1 cellular context compared by ENCODE assay signal in the genomic region with DNA sequence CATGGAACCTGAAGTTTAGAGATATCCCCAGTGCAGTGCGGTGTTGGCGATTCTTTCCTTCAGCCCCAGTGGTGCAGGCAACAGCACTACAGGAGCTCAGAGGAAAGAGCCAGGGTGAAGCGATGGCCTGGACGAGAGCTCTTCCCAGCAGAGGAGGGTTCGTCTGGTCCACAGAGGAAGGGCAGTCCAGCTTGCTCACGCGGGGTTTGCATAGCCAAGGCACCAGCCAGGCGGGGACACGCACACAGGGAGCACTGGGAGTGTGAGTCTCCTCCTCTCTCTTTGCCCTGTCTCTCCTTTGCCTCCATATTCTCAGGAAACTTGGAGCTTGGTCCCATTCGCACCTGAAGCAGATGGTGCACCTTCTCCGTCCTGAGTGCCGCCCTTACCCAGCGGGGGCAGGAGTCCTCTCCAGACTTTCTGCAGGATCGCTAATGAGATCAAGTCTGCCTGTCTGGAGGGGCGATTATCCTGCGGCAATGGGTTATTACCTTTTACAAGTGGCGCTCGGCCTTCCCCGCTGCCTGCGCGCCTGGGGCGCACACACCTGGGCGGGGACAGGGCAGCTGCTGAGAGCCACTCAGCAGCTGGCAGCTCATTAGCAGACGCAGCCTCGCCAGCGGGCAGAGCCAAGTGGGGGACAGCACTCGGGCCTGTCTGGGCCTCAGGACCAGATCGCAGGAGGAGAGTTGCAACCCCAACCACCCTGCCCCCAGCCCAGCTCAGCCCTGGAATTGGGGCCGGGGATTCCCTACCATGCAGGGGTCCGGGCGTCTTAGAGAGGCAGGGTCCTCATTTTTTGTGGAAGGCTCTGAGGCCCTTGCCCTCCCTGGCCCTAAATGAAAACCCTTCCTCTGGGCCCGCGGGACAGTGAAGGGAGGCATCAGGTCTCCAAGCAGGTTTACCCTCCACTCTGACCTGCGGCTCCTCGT.
TF ChIP-seq lines count a peak whose summit lies in the region.

No MANE protein-coding gene starts in this region.

TF ChIP-seq in SK-N-SH, 30 proteins besides CTCF, POLR2A, EP300 and RAD21 (continued from another document):
- TF ChIP-seq, protein P1, sequence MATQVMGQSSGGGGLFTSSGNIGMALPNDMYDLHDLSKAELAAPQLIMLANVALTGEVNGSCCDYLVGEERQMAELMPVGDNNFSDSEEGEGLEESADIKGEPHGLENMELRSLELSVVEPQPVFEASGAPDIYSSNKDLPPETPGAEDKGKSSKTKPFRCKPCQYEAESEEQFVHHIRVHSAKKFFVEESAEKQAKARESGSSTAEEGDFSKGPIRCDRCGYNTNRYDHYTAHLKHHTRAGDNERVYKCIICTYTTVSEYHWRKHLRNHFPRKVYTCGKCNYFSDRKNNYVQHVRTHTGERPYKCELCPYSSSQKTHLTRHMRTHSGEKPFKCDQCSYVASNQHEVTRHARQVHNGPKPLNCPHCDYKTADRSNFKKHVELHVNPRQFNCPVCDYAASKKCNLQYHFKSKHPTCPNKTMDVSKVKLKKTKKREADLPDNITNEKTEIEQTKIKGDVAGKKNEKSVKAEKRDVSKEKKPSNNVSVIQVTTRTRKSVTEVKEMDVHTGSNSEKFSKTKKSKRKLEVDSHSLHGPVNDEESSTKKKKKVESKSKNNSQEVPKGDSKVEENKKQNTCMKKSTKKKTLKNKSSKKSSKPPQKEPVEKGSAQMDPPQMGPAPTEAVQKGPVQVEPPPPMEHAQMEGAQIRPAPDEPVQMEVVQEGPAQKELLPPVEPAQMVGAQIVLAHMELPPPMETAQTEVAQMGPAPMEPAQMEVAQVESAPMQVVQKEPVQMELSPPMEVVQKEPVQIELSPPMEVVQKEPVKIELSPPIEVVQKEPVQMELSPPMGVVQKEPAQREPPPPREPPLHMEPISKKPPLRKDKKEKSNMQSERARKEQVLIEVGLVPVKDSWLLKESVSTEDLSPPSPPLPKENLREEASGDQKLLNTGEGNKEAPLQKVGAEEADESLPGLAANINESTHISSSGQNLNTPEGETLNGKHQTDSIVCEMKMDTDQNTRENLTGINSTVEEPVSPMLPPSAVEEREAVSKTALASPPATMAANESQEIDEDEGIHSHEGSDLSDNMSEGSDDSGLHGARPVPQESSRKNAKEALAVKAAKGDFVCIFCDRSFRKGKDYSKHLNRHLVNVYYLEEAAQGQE (IDR thresholded peaks at IDR 0.05; ENCODE audit: low read depth, low read length): no peak
- TF ChIP-seq TCF12 (IDR thresholded peaks at IDR 0.05): no peak
- TF ChIP-seq, protein P2, sequence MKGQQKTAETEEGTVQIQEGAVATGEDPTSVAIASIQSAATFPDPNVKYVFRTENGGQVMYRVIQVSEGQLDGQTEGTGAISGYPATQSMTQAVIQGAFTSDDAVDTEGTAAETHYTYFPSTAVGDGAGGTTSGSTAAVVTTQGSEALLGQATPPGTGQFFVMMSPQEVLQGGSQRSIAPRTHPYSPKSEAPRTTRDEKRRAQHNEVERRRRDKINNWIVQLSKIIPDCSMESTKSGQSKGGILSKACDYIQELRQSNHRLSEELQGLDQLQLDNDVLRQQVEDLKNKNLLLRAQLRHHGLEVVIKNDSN (IDR thresholded peaks at IDR 0.05; ENCODE audit: borderline replicate concordance, low read depth): no peak
- TF ChIP-seq JUND (IDR thresholded peaks at IDR 0.05): no peak
- TF ChIP-seq NRF1 (IDR thresholded peaks at IDR 0.05; ENCODE audit: low read depth, low read length): no peak
- TF ChIP-seq RFX5 (IDR thresholded peaks at IDR 0.05; ENCODE audit: low read length): no peak
- TF ChIP-seq, protein P3, sequence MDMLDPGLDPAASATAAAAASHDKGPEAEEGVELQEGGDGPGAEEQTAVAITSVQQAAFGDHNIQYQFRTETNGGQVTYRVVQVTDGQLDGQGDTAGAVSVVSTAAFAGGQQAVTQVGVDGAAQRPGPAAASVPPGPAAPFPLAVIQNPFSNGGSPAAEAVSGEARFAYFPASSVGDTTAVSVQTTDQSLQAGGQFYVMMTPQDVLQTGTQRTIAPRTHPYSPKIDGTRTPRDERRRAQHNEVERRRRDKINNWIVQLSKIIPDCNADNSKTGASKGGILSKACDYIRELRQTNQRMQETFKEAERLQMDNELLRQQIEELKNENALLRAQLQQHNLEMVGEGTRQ (IDR thresholded peaks at IDR 0.05; ENCODE audit: borderline replicate concordance, low read depth, low read length): no peak
- TF ChIP-seq, protein P4, sequence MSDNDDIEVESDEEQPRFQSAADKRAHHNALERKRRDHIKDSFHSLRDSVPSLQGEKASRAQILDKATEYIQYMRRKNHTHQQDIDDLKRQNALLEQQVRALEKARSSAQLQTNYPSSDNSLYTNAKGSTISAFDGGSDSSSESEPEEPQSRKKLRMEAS (IDR thresholded peaks at IDR 0.05; ENCODE audit: low read depth): no peak
- no peak for TF ChIP-seq FOXJ3 (CRISPR knock-in tag; IDR thresholded peaks at IDR 0.05)
- no peak for TF ChIP-seq NFIC (IDR thresholded peaks at IDR 0.05; ENCODE audit: borderline replicate concordance)
